Comparison of ENCODE assay signal across 9 cellular contexts in the genomic region with DNA sequence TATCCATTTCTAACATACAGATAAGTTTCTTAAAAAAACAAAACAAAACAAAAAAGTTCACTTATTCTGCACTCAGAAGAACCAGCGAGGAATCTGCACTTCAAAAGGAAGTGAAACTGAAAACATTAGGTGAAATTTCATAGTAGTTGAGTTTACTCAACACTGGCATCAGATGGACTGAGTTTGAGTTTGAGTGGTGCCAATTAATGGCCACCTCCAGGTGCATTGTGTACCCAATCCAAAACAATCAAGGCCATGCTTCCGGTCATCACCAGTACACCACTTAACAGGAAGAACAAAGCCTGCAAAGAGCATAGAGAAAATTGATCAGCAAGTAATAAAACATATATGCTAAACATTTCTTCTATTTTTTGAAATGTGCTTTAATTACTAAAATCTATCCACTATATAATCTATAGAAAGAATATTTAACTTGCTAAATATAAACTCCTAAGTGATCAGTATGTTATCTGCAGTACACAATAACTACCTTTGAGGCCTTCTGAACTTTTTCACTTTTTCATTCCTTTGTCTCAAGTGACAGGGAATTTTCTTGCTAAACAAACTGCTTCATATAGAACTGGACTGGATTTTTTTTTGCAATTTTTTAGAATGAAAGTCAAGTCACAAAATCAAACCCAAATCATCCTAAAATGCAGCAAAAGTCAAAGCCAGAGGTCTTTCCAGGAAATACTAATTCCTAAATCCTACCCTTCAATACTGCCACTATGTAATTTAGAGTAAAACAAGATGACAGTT.
DNase-seq lines count a peak whose midpoint lies in the region; ATAC-seq and TF ChIP-seq lines count a peak whose summit lies in the region.
"Had no signal": no experiment of that assay in that cellular context is flagged by ENCODE, and none has a peak within 500 bp of the region (broad histone marks: within the 10 kb centered on the region; RNA-seq: fewer than 3 reads in every experiment).

No MANE protein-coding gene starts in this region.

- ATAC-seq in GM19468 (IDR thresholded peaks at IDR 0.05; ENCODE audit: extremely low read depth, unreplicated experiment) (peak; percentile 63), HG03432 (IDR thresholded peaks at IDR 0.05; ENCODE audit: unreplicated experiment) (peak; percentile 71), GM21528 (IDR thresholded peaks at IDR 0.05; ENCODE audit: low FRiP score, unreplicated experiment) (no peak), HG03139 (IDR thresholded peaks at IDR 0.05; ENCODE audit: unreplicated experiment) (no peak)

- no peak for TF ChIP-seq CTCF in GM12865 (IDR thresholded peaks at IDR 0.05; ENCODE audit: insufficient read depth, low read depth, low read length, missing control alignments)
- no peak for TF ChIP-seq CTCF in choroid plexus epithelial cell (conservative IDR thresholded peaks at IDR 0.05; ENCODE audit: low read depth, low read length)

- DNase-seq in GM12865 (ENCODE audit: low read depth): peak; percentile 72
- DNase-seq in choroid plexus epithelial cell (ENCODE audit: low read depth): peak; percentile 30
- DNase-seq in NCI-H1092 treated with DMSO at 0.1 percent for 48 hours (lab: John Stamatoyannopoulos, UW): no peak
- no peak for DNase-seq in activated CD4-positive, CD25-positive, alpha-beta regulatory T cell (lab: John Stamatoyannopoulos, UW)
- DNase-seq: NCI-H510A had no signal

- H3K4me3 ChIP-seq in GM12865 (ENCODE audit: low read depth, low read length) (no peak overlapping the region), choroid plexus epithelial cell (ENCODE audit: low read depth, low read length) (no peak overlapping the region)

Comparison
In these comparisons a context has a peak if more than half of its experiments do, and no peak if none do; other contexts are left out.
1. DNase-seq: peak in GM12865 (single experiment) and choroid plexus epithelial cell (single experiment); none in NCI-H1092 treated with DMSO at 0.1 percent for 48 hours (single experiment) and activated CD4-positive, CD25-positive, alpha-beta regulatory T cell (0 of 4).
2. ATAC-seq: peak in GM19468 (single experiment) and HG03432 (single experiment); none in GM21528 (single experiment) and HG03139 (single experiment).